In genomic region chr17:56150631-56151030, GRCh38 we compare ENCODE assay signal across 22 cellular contexts. TPM values are rescaled to one million over a fixed set of nuclear protein-coding genes. Genes with fewer than 3 reads are reported as not detected.
"Had no signal": no experiment of that assay in that cellular context is flagged by ENCODE, and none has a peak within 500 bp of the region (broad histone marks: within the 10 kb centered on the region; RNA-seq: fewer than 3 reads in every experiment).

No MANE protein-coding gene starts in this region.

- ATAC-seq: naive thymus-derived CD8-positive, alpha-beta T cell; sciatic nerve; stimulated activated memory B cell treated with anti-CD40 and anti-IgM and Interleukin-4, amounts not matched to agents 10 μg/mL and 1 μg/mL and 100 μg/mL, for 72 hours; upper lobe of right lung had no signal

- H3K27ac ChIP-seq: coronary artery, hepatocyte, neutrophil, spleen, tibial artery, upper lobe of right lung had no signal

- H3K27me3 Mint-ChIP-seq: stimulated activated memory B cell treated with anti-CD40 and anti-IgM and Interleukin-4, amounts not matched to agents 10 μg/mL and 1 μg/mL and 100 μg/mL, for 72 hours; stimulated activated naive CD8-positive, alpha-beta T cell treated with anti-CD3 and anti-CD28 coated beads, Interleukin-15, Interleukin-2, amounts not matched to agents 100 ng/mL and 50 ng/mL, for 24 hours had no signal

- H3K4me1 ChIP-seq: spleen, tibial artery, upper lobe of right lung had no signal

- H3K27ac Mint-ChIP-seq: naive thymus-derived CD8-positive, alpha-beta T cell; stimulated activated memory B cell treated with anti-CD40 and anti-IgM and Interleukin-4, amounts not matched to agents 10 μg/mL and 1 μg/mL and 100 μg/mL, for 72 hours; stimulated activated naive CD8-positive, alpha-beta T cell treated with anti-CD3 and anti-CD28 coated beads, Interleukin-15, Interleukin-2, amounts not matched to agents 100 ng/mL and 50 ng/mL, for 24 hours had no signal

- H3K79me2 ChIP-seq: hepatocyte had no signal

- H3K4me2 ChIP-seq: hepatocyte had no signal

- H3K4me3 ChIP-seq: coronary artery, hepatocyte, spleen, tibial artery, upper lobe of right lung had no signal

- H3K36me3 ChIP-seq: neutrophil, spleen, tibial artery, upper lobe of right lung had no signal

- H3K27me3 ChIP-seq: hepatocyte, neutrophil, spleen, tibial artery, upper lobe of right lung had no signal

- H3K4me3 Mint-ChIP-seq: naive thymus-derived CD8-positive, alpha-beta T cell; stimulated activated memory B cell treated with anti-CD40 and anti-IgM and Interleukin-4, amounts not matched to agents 10 μg/mL and 1 μg/mL and 100 μg/mL, for 72 hours; stimulated activated naive CD8-positive, alpha-beta T cell treated with anti-CD3 and anti-CD28 coated beads, Interleukin-15, Interleukin-2, amounts not matched to agents 100 ng/mL and 50 ng/mL, for 24 hours had no signal

- H3K9me3 ChIP-seq: neutrophil, spleen, tibial artery, upper lobe of right lung had no signal

- DNase-seq: effector CD8-positive, alpha-beta T cell; foreskin melanocyte; head of caudate nucleus; kidney; left cardiac atrium; naive thymus-derived CD8-positive, alpha-beta T cell; spleen; stimulated activated CD4-positive, alpha-beta T cell treated with anti-CD3 and anti-CD28 coated beads, Interleukin-15, amount 100 ng/mL, for 24 hours; stimulated activated CD4-positive, alpha-beta T cell treated with anti-CD3 and anti-CD28 coated beads, Interleukin-1b, Interleukin-23, amount 100 ng/mL, for 48 hours; stimulated activated CD4-positive, alpha-beta T cell treated with anti-CD3 and anti-CD28 coated beads, Interleukin-4, amount 100 ng/mL, for 24 hours; tibial artery; upper lobe of right lung had no signal

- H3K4me1 Mint-ChIP-seq: stimulated activated memory B cell treated with anti-CD40 and anti-IgM and Interleukin-4, amounts not matched to agents 10 μg/mL and 1 μg/mL and 100 μg/mL, for 72 hours had no signal

- H3K9me3 Mint-ChIP-seq: naive thymus-derived CD8-positive, alpha-beta T cell; stimulated activated naive CD8-positive, alpha-beta T cell treated with anti-CD3 and anti-CD28 coated beads, Interleukin-15, Interleukin-2, amounts not matched to agents 100 ng/mL and 50 ng/mL, for 24 hours had no signal

- H3K36me3 Mint-ChIP-seq: naive thymus-derived CD8-positive, alpha-beta T cell; stimulated activated memory B cell treated with anti-CD40 and anti-IgM and Interleukin-4, amounts not matched to agents 10 μg/mL and 1 μg/mL and 100 μg/mL, for 72 hours had no signal

RNA-seq across cellular contexts. Expression of gene ANKFN1, which starts 2.6 kb away (rescaled TPM):
- total RNA-seq: dermis microvascular lymphatic vessel endothelial cell; liver; lung microvascular endothelial cell; mononuclear cell; naive thymus-derived CD8-positive, alpha-beta T cell had no signal
- polyA plus RNA-seq: liver; naive thymus-derived CD8-positive, alpha-beta T cell; spleen had no signal
